8 cellular contexts compared by ENCODE assay signal in the genomic region with DNA sequence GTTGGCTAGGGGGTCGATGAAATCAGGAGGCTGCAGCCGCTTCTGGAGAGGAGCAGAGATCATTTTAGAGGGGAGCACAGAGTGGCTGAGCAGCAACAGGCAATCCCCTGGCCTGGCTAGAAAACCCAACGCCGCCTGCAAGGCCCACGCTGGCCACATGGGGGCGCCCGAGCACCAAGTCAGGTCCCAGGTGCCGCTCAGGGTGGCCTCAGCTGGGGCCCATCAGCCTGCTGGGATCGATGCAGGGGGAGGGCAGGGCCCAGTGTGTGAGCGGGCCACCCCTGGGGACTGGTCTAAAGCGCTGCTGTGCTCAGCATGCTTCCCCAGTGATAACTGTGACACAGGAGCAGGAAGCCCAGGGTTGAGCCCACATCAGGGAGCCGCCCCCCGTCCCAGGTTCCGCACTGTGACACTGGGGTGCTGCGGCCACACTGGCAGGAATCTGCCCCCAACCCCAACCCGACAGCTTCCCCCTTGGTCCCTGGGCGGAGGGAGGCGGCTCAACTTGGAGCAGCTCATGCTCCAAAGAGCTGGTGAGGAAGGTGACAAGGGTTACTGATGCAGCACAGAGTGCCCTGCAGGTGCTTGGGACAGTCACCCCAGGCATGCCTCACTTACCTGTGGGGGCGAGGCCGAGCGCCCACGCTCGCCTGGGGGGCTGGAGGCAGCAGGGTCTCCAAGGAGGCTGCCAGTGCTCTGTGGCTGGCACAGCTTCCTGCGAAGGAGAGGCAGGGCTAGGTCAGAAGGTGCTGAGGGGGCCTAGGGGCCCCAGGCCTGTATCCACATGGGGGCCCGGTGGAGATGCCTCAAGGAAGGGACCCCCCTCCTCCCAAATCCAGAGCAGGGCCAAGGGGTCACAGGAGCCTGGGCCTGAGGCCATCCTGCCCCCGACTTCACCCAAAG. TPM values are rescaled to one million over a fixed set of nuclear protein-coding genes. Genes with fewer than 3 reads are reported as not detected.
DNase-seq lines count a peak whose midpoint lies in the region; ATAC-seq and TF ChIP-seq lines count a peak whose summit lies in the region.

No MANE protein-coding gene starts in this region.

- H3K36me3 ChIP-seq in Panc1 (ENCODE audit: control insufficient read depth, insufficient read depth, low read length) = no peaks in the 10 kb centered on the region
- no peaks in the 10 kb centered on the region for H3K36me3 ChIP-seq in testis (ENCODE audit: low read depth, missing control alignments)

- BruUV-seq in Panc1 (replicated peaks; lab: Mats Ljungman, UMichigan) = no TSS peak

- H3K27me3 ChIP-seq in Panc1 (ENCODE audit: control insufficient read depth, insufficient read depth, low read length) (no peaks in the 10 kb centered on the region), testis (no peaks in the 10 kb centered on the region)

- POLR2A ChIA-PET in Panc1 (lab: Charles Lee) = no interaction called here

- 42 to 52% methylated on average over 9 to 26 of the region's 26 CpGs for WGBS in testis, 2 donors

- no peak for TF ChIP-seq POLR2A in testis (IDR thresholded peaks at IDR 0.05)

- DNase-seq in ELF-1 (ENCODE audit: low read depth, low spot score) = peak; percentile 92
- DNase-seq in HT1080 (ENCODE audit: low read depth) = peak; percentile 76
- DNase-seq in Panc1 (ENCODE audit: low read depth, low spot score) = no peak
- DNase-seq in activated T-helper 1 cell treated with Interleukin-2 at 50 U/mL for 16 hours (ENCODE audit: low read depth) = peak; percentile 75
- DNase-seq in fibroblast of pulmonary artery (ENCODE audit: low read depth) = peak; percentile 76
- DNase-seq in omental fat pad (ENCODE audit: low spot score) = peak; percentile 98
- DNase-seq in testis = peak; percentile 93
- no peak for DNase-seq in DMS114 treated with DMSO at 0.1 percent for 48 hours (lab: John Stamatoyannopoulos, UW; ENCODE audit: unreplicated experiment)

- intact Hi-C loops in Panc1 (cut with micrococcal nuclease; ENCODE audit: unreplicated experiment) = no loop called here
- intact Hi-C loops in testis (cut with DNase I; ENCODE audit: low total_unique reads) = loop anchor here (10.0 kb wide), 1 partner anchor 124 kb away; the partner anchor contains the start of gene UBA52

- TF ChIP-seq CTCF in Panc1 (IDR thresholded peaks at IDR 0.05) (peak; percentile 95), fibroblast of pulmonary artery (IDR thresholded peaks at IDR 0.05; ENCODE audit: low read length, missing control alignments) (peak; percentile 86), omental fat pad (IDR thresholded peaks at IDR 0.05) (peak in 1 of 3 donors; percentile 97), testis (IDR thresholded peaks at IDR 0.05) (peak; percentile 96 to 99 (median 98))

- H3K4me3 ChIP-seq in Panc1 (ENCODE audit: low read depth in 2 of 2, low read length in 2 of 2) = no peak overlapping the region
- no peak overlapping the region for H3K4me3 ChIP-seq in fibroblast of pulmonary artery (replicated peaks; ENCODE audit: low read depth, low read length)
- H3K4me3 ChIP-seq in testis = no peak overlapping the region

- CTCF ChIA-PET in Panc1 (lab: Charles Lee) = interaction anchor here (0.7 to 0.8 kb wide), 2 partner anchors 19 to 138 kb away, joined by 3 to 4 read pairs; no protein-coding TSS in a partner anchor

- 0 out of 2 replicates have a peak, but pooled peaks cover 10% of the 10 kb centered on the region for H3K4me1 ChIP-seq in Panc1 (ENCODE audit: control insufficient read depth, insufficient read depth, low read length)
- H3K4me1 ChIP-seq in testis = peaks cover 7% of the 10 kb centered on the region

- ATAC-seq in Panc1 (peak; percentile 86), omental fat pad (ENCODE audit: low FRiP score) (peak; percentile 47)

- no peaks in the 10 kb centered on the region for H3K9me3 ChIP-seq in Panc1 (ENCODE audit: control insufficient read depth, insufficient read depth, low read depth, low read length)
- no peaks in the 10 kb centered on the region for H3K9me3 ChIP-seq in testis

- in situ Hi-C loops in Panc1 (cut with HindIII; ENCODE audit: low pct_unique_long_range_greater_than_20kb, low sequenced_read_pairs) = no loop called here

- H3K27ac ChIP-seq in Panc1 (ENCODE audit: low read length) (no peak overlapping the region), testis (no peak overlapping the region)

RNA-seq across cellular contexts. Expression of gene ISYNA1, which starts 13.3 kb away (rescaled TPM):
- 1.3 and 2.1 TPM in 2 replicates for total RNA-seq in HT1080 (2014; rRNA removed; shearing (Covaris generic))
- polyA plus RNA-seq in HT1080 (2015; cell fraction: cytosol; rRNA removed) = 1.5 and 1.7 TPM in 2 replicates
- polyA plus RNA-seq in HT1080 (2015; cell fraction: nucleus; rRNA removed) = 14.5 and 18.5 TPM in 2 replicates
- total RNA-seq in Panc1 (2021; ENCODE audit: unreplicated experiment) (351 TPM), omental fat pad (10 to 100 TPM; 20.0 to 36.7 (median 29.8) TPM), testis (1,000 to 10,000 TPM in 1 of 2 donors, 100 to 1,000 TPM in 1; 1,000 to 1,122 TPM)
- polyA plus RNA-seq in Panc1 (2012; ENCODE audit: insufficient read length) = 540 TPM
- 493 TPM for polyA plus RNA-seq in testis (ENCODE audit: insufficient read depth, low read depth, low replicate concordance)

RNA-seq across cellular contexts. Expression of gene SSBP4, which starts 32.0 kb away (rescaled TPM):
- total RNA-seq in HT1080 (2014; rRNA removed; shearing (Covaris generic)) = 108 and 118 TPM in 2 replicates
- polyA plus RNA-seq in HT1080 (2015; cell fraction: cytosol; rRNA removed) = 82.4 and 88.1 TPM in 2 replicates
- polyA plus RNA-seq in HT1080 (2015; cell fraction: nucleus; rRNA removed) = 106 and 112 TPM in 2 replicates
- total RNA-seq in Panc1 (2021; ENCODE audit: unreplicated experiment) (128 TPM), omental fat pad (10 to 100 TPM; 29.9 to 62.9 (median 43.7) TPM), testis (100 to 1,000 TPM in 1 of 2 donors, 10 to 100 TPM in 1; 90.3 to 118 TPM)
- polyA plus RNA-seq in Panc1 (2012; ENCODE audit: insufficient read length) = 185 TPM
- polyA plus RNA-seq in testis (ENCODE audit: insufficient read depth, low read depth, low replicate concordance) = 80.5 TPM

RNA-seq across cellular contexts. Expression of gene LRRC25, which starts 53.8 kb away (rescaled TPM):
- total RNA-seq in HT1080 (2014; rRNA removed; shearing (Covaris generic)) = not detected in 2 replicates
- polyA plus RNA-seq in HT1080 (2015; cell fraction: cytosol; rRNA removed) = not detected in 2 replicates
- polyA plus RNA-seq in HT1080 (2015; cell fraction: nucleus; rRNA removed) = 0.08 TPM in 1 of 2 replicates, not detected in the other
- total RNA-seq in Panc1 (2021; ENCODE audit: unreplicated experiment) (0.15 TPM), omental fat pad (10 to 100 TPM; 11.8 to 37.2 (median 28.8) TPM), testis (1 to 10 TPM; 1.6 to 4.0 TPM)
- polyA plus RNA-seq in Panc1 (2012; ENCODE audit: insufficient read length) = 0.15 TPM
- polyA plus RNA-seq in testis (ENCODE audit: insufficient read depth, low read depth, low replicate concordance) = 3.4 TPM

Comparison
In these comparisons a context has a peak if more than half of its experiments do, and no peak if none do; other contexts are left out.
1. DNase-seq: peak in ELF-1 (single experiment), HT1080 (single experiment), activated T-helper 1 cell treated with Interleukin-2 at 50 U/mL for 16 hours (single experiment), fibroblast of pulmonary artery (single experiment), omental fat pad (single experiment) and testis (single experiment); none in Panc1 (single experiment) and DMS114 treated with DMSO at 0.1 percent for 48 hours (single experiment).